ENCODE assay signal across 11 cellular contexts in the genomic region with DNA sequence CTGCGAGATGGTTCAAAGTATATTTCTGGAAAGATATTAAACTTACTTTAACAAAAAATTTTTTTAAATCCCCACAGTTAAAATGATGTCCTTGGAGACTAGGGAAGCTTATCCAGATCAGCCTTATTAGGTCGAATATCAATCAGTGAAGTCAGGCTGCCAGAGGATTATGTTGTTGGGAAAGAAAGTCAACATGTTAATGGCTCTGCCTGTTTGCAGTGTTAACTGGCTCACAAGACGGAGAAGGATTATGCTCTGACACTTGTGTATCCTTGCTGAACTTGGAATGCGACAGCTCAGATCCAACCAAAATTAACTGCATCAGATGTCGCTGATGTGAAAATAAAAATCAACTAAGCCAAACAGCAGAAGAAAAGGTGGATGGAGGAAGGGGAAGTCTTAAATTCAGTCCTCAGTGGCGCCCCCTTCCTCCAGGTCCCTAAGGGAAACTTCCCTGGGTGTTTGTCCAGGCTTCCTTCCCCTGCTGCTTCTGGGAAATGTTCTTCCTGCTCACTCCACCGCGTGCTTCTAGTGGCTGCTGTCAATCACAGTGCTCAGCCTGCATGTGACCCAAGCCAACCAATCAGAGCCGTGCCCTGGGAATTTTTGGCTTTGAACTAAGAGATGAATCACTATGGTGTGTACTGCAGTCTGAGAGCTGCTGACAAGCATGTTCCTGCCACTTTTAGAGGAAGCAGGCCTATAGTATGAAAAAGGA.
A peak's percentile ranks its signal among the peaks of the same experiment; 100 is the strongest.
DNase-seq lines count a peak whose midpoint lies in the region; ATAC-seq and TF ChIP-seq lines count a peak whose summit lies in the region.
"Had no signal": no experiment of that assay in that cellular context is flagged by ENCODE, and none has a peak within 500 bp of the region (broad histone marks: within the 10 kb centered on the region; RNA-seq: fewer than 3 reads in every experiment).

No MANE protein-coding gene starts in this region.

- H3K36me3 ChIP-seq in neural cell (ENCODE audit: insufficient read depth, low read length) (no peaks in the 10 kb centered on the region), OCI-LY7 (ENCODE audit: insufficient read depth, low read length) (no peaks in the 10 kb centered on the region), uterus (no peaks in the 10 kb centered on the region), spleen (no peaks in the 10 kb centered on the region)
- H3K36me3 ChIP-seq: ascending aorta had no signal

- TF ChIP-seq CTCF in choroid plexus epithelial cell (conservative IDR thresholded peaks at IDR 0.05; ENCODE audit: low read depth, low read length) (peak; percentile 19), neural cell (IDR thresholded peaks at IDR 0.05; ENCODE audit: poor library complexity, severe bottlenecking) (peak; percentile 9), OCI-LY7 (conservative IDR thresholded peaks at IDR 0.05; ENCODE audit: low read length) (no peak), uterus (IDR thresholded peaks at IDR 0.05) (no peak), spleen (IDR thresholded peaks at IDR 0.05 in 8 of 11, conservative IDR thresholded peaks at IDR 0.05 in 3 of 11) (no peak)

- H3F3A ChIP-seq in neural cell (ENCODE audit: insufficient read depth, low read length, poor library complexity, severe bottlenecking): no peaks in the 10 kb centered on the region

- no peaks in the 10 kb centered on the region for H3K9me2 ChIP-seq in neural cell (ENCODE audit: insufficient read depth, low read length)
- H3K9me2 ChIP-seq in OCI-LY7 (ENCODE audit: insufficient read depth, low read length): no peaks in the 10 kb centered on the region

- no peaks in the 10 kb centered on the region for H3K9me3 ChIP-seq in neural cell (ENCODE audit: low read length)
- no peaks in the 10 kb centered on the region for H3K9me3 ChIP-seq in OCI-LY7 (ENCODE audit: low read length)
- H3K9me3 ChIP-seq in uterus: no peaks in the 10 kb centered on the region
- no peaks in the 10 kb centered on the region for H3K9me3 ChIP-seq in spleen
- H3K9me3 ChIP-seq: ascending aorta had no signal

- H3K4me1 ChIP-seq in OCI-LY7 (ENCODE audit: insufficient read depth, low read length, poor library complexity, severe bottlenecking): no peaks in the 10 kb centered on the region
- H3K4me1 ChIP-seq in uterus: no peaks in the 10 kb centered on the region
- H3K4me1 ChIP-seq in spleen: no peaks in the 10 kb centered on the region
- H3K4me1 ChIP-seq: ascending aorta, parathyroid adenoma had no signal

- no peak for ATAC-seq in HG02885 (IDR thresholded peaks at IDR 0.05; ENCODE audit: poor library complexity, unreplicated experiment)

- H3K79me2 ChIP-seq in neural cell (replicated peaks; ENCODE audit: insufficient read depth, low read length) (no peaks in the 10 kb centered on the region), OCI-LY7 (ENCODE audit: insufficient read depth, low read depth, low read length) (no peaks in the 10 kb centered on the region)
- H3K79me2 ChIP-seq: parathyroid adenoma had no signal

- no peaks in the 10 kb centered on the region for H4K20me1 ChIP-seq in neural cell (ENCODE audit: insufficient read depth)
- no peaks in the 10 kb centered on the region for H4K20me1 ChIP-seq in OCI-LY7 (ENCODE audit: insufficient read depth, low read length)

- POLR2A ChIA-PET in OCI-LY7 (lab: Charles Lee): no interaction called here

- no peaks in the 10 kb centered on the region for H3K27me3 ChIP-seq in neural cell (ENCODE audit: insufficient read depth, low read depth, low read length)
- H3K27me3 ChIP-seq in uterus: no peaks in the 10 kb centered on the region
- no peaks in the 10 kb centered on the region for H3K27me3 ChIP-seq in spleen (replicated peaks in 1 of 7)
- H3K27me3 ChIP-seq: ascending aorta had no signal

- no peak overlapping the region for H3K9ac ChIP-seq in neural cell (ENCODE audit: low read length)
- H3K9ac ChIP-seq: parathyroid adenoma had no signal

- BruUV-seq in OCI-LY7 (replicated peaks; lab: Mats Ljungman, UMichigan): no TSS peak

- no peak overlapping the region for H3K4me3 ChIP-seq in Jurkat, Clone E6-1 (ENCODE audit: low read length)
- H3K4me3 ChIP-seq in choroid plexus epithelial cell (ENCODE audit: low read depth, low read length): no peak overlapping the region
- no peak overlapping the region for H3K4me3 ChIP-seq in neural cell (ENCODE audit: low read length)
- H3K4me3 ChIP-seq in OCI-LY7 (ENCODE audit: low read depth, low read length, poor library complexity, severe bottlenecking): no peak overlapping the region
- H3K4me3 ChIP-seq in uterus: no peak overlapping the region
- no peak overlapping the region for H3K4me3 ChIP-seq in spleen
- H3K4me3 ChIP-seq: ascending aorta had no signal

- no peak for TF ChIP-seq EP300 in neural cell (conservative IDR thresholded peaks at IDR 0.05; ENCODE audit: poor library complexity, severe bottlenecking)

- H3K4me2 ChIP-seq in neural cell (ENCODE audit: low read length): no peak overlapping the region
- no peak overlapping the region for H3K4me2 ChIP-seq in OCI-LY7 (ENCODE audit: low read length)

- H3K27ac ChIP-seq in neural cell (ENCODE audit: low read length): no peak overlapping the region
- H3K27ac ChIP-seq in OCI-LY7 (ENCODE audit: low read depth, low read length, poor library complexity, severe bottlenecking): no peak overlapping the region
- no peak overlapping the region for H3K27ac ChIP-seq in uterus
- no peak overlapping the region for H3K27ac ChIP-seq in spleen
- H3K27ac ChIP-seq: ascending aorta, parathyroid adenoma had no signal

- intact Hi-C loops in OCI-LY7 (cut with micrococcal nuclease; ENCODE audit: unreplicated experiment): no loop called here
- intact Hi-C loops in uterus (cut with DNase I; ENCODE audit: low total_unique reads): no loop called here
- intact Hi-C loops in spleen (cut with DNase I; ENCODE audit: low total_unique reads): no loop called here

- H2AFZ ChIP-seq in neural cell (ENCODE audit: low read depth, low read length): no peak overlapping the region
- H2AFZ ChIP-seq in OCI-LY7 (ENCODE audit: low read length): no peak overlapping the region
- H2AFZ ChIP-seq: parathyroid adenoma had no signal

- TF ChIP-seq POLR2A in uterus (IDR thresholded peaks at IDR 0.05): no peak
- no peak for TF ChIP-seq POLR2A in spleen (IDR thresholded peaks at IDR 0.05)

- TF ChIP-seq RAD21 in neural cell (conservative IDR thresholded peaks at IDR 0.05): no peak

- DNase-seq in ELF-1 (ENCODE audit: low read depth, low spot score): peak; percentile 52
- DNase-seq in Jurkat, Clone E6-1 (ENCODE audit: low read depth, low spot score): peak; percentile 42
- peak; percentile 50 for DNase-seq in choroid plexus epithelial cell (ENCODE audit: low read depth)
- DNase-seq in OCI-LY7 (ENCODE audit: low spot score): no peak
- DNase-seq in uterus: no peak
- DNase-seq in spleen: no peak
- DNase-seq: NCI-H1092 treated with DMSO at 0.1 percent for 48 hours had no signal

- CTCF ChIA-PET in OCI-LY7 (lab: Charles Lee; ENCODE audit: unreplicated experiment): no interaction called here

- WGBS in spleen, 5 donors: 68 to 78% (median 72%) methylated on average over 9 of the region's 9 CpGs

TF ChIP-seq in neural cell, 6 proteins besides CTCF, POLR2A, EP300 and RAD21:
- no peak for TF ChIP-seq POLR2AphosphoS5 (IDR thresholded peaks at IDR 0.05)
- TF ChIP-seq EZH2 (IDR thresholded peaks at IDR 0.05; ENCODE audit: borderline replicate concordance, insufficient read depth, low read length, poor library complexity, severe bottlenecking): no peak
- TF ChIP-seq, protein P1, sequence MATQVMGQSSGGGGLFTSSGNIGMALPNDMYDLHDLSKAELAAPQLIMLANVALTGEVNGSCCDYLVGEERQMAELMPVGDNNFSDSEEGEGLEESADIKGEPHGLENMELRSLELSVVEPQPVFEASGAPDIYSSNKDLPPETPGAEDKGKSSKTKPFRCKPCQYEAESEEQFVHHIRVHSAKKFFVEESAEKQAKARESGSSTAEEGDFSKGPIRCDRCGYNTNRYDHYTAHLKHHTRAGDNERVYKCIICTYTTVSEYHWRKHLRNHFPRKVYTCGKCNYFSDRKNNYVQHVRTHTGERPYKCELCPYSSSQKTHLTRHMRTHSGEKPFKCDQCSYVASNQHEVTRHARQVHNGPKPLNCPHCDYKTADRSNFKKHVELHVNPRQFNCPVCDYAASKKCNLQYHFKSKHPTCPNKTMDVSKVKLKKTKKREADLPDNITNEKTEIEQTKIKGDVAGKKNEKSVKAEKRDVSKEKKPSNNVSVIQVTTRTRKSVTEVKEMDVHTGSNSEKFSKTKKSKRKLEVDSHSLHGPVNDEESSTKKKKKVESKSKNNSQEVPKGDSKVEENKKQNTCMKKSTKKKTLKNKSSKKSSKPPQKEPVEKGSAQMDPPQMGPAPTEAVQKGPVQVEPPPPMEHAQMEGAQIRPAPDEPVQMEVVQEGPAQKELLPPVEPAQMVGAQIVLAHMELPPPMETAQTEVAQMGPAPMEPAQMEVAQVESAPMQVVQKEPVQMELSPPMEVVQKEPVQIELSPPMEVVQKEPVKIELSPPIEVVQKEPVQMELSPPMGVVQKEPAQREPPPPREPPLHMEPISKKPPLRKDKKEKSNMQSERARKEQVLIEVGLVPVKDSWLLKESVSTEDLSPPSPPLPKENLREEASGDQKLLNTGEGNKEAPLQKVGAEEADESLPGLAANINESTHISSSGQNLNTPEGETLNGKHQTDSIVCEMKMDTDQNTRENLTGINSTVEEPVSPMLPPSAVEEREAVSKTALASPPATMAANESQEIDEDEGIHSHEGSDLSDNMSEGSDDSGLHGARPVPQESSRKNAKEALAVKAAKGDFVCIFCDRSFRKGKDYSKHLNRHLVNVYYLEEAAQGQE (IDR thresholded peaks at IDR 0.05; ENCODE audit: borderline replicate concordance): no peak

Comparison
In these comparisons a context has a peak if more than half of its experiments do, and no peak if none do; other contexts are left out.
1. DNase-seq: peak in ELF-1 (single experiment), Jurkat, Clone E6-1 (single experiment) and choroid plexus epithelial cell (single experiment); none in OCI-LY7 (single experiment), uterus (0 of 2) and spleen (single experiment).
2. CTCF ChIP-seq: peak in choroid plexus epithelial cell (single experiment) and neural cell (single experiment); none in OCI-LY7 (single experiment), uterus (0 of 4) and spleen (0 of 11).